Comparison of ENCODE assay signal across 23 cellular contexts in the genomic region with DNA sequence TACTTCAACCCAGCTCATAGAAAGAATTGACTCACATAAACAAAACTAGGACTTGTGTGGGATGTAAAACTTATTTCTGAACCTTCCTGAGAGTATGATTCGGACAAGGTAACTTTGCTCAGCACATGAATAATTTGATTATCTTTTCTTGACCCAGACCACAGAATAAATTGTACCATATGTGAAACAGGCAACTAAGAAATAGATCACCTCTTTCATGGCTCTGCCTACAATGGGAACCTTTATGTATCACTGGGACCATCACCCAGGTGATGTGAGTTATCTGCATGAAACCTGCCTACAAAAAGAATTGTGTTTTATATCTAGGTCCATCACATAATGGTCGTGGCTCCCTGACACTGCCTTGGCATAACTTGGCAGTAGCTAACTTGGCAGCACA.
"Had no signal": no experiment of that assay in that cellular context is flagged by ENCODE, and none has a peak within 500 bp of the region (broad histone marks: within the 10 kb centered on the region; RNA-seq: fewer than 3 reads in every experiment).

No MANE protein-coding gene starts in this region.

- H3K36me3 Mint-ChIP-seq: mesothelial cell of epicardium, naive B cell had no signal

- ATAC-seq: effector memory CD8-positive, alpha-beta T cell; esophagus mucosa; heart right ventricle; left cardiac atrium; left lung; left ventricle myocardium superior; lower lobe of right lung; mucosa of descending colon had no signal

- H3K4me1 Mint-ChIP-seq: endodermal cell, mesothelial cell of epicardium, naive B cell had no signal

- DNase-seq: colonic mucosa; cortex of kidney; effector CD8-positive, alpha-beta T cell; effector memory CD8-positive, alpha-beta T cell; endodermal cell; erythroblast; esophagus squamous epithelium; foreskin fibroblast; foreskin melanocyte; glutamatergic neuron; head of caudate nucleus; heart right ventricle; hippocampal formation; left cardiac atrium; left lung; left ventricle myocardium superior; lower lobe of right lung; mesenchymal stem cell; mucosa of descending colon; naive B cell had no signal

- H3K9me3 Mint-ChIP-seq: dendritic cell treated with granulocyte-macrophage colony-stimulating factor and Interleukin-4, amounts not matched to agents 40 ng/mL and 50 ng/mL, for 4 days; effector memory CD8-positive, alpha-beta T cell; endodermal cell; mesothelial cell of epicardium; naive B cell had no signal

- H3K27me3 Mint-ChIP-seq: dendritic cell treated with granulocyte-macrophage colony-stimulating factor and Interleukin-4, amounts not matched to agents 40 ng/mL and 50 ng/mL, for 4 days; effector memory CD8-positive, alpha-beta T cell; naive B cell had no signal

- H3K27ac Mint-ChIP-seq: dendritic cell treated with granulocyte-macrophage colony-stimulating factor and Interleukin-4, amounts not matched to agents 40 ng/mL and 50 ng/mL, for 4 days; effector memory CD8-positive, alpha-beta T cell; endodermal cell; mesothelial cell of epicardium; naive B cell had no signal

- H3K4me3 Mint-ChIP-seq: dendritic cell treated with granulocyte-macrophage colony-stimulating factor and Interleukin-4, amounts not matched to agents 40 ng/mL and 50 ng/mL, for 4 days; effector memory CD8-positive, alpha-beta T cell; endodermal cell; mesothelial cell of epicardium; naive B cell had no signal
